1 cellular context compared by ENCODE assay signal in genomic region chr7:2325028-2325625, GRCh38.
TF ChIP-seq lines count a peak whose summit lies in the region.

No MANE protein-coding gene starts in this region.

TF ChIP-seq in K562, 482 proteins besides CTCF, POLR2A, EP300 and RAD21:
- TF ChIP-seq ARID1B (IDR thresholded peaks at IDR 0.05) (peak; percentile 33; the same call in 1 of the 2 replicates), SMARCE1 (IDR thresholded peaks at IDR 0.05) (peak; percentile 52; the same call in 1 of the 2 replicates), ARID3B (CRISPR knock-in tag; IDR thresholded peaks at IDR 0.05; ENCODE audit: borderline replicate concordance) (no peak), SUPT5H (IDR thresholded peaks at IDR 0.05) (no peak), ZNF316 (IDR thresholded peaks at IDR 0.05) (no peak), CTBP1 (IDR thresholded peaks at IDR 0.05; ENCODE audit: borderline replicate concordance) (peak; percentile 51; the same call in 1 of the 2 replicates), ZNF280A (IDR thresholded peaks at IDR 0.05; ENCODE audit: low read depth, partially characterized antibody) (no peak), SMARCA4 (IDR thresholded peaks at IDR 0.05) (peak; percentile 55), SOX6 (IDR thresholded peaks at IDR 0.05) (peak; percentile 29; the same call in 1 of the 2 replicates), ZNF639 (CRISPR knock-in tag; conservative IDR thresholded peaks at IDR 0.05 in 1 of 2, IDR thresholded peaks at IDR 0.05 in 1 of 2) (0 out of 4 replicates have a peak, but pooled peaks of 1 of the 2 experiments have one; percentile 15), L3MBTL2 (IDR thresholded peaks at IDR 0.05) (0 out of 2 replicates have a peak, but pooled peaks have one; percentile 16), MYC (IDR thresholded peaks at IDR 0.05; ENCODE audit: low read depth, low read length) (0 out of 2 replicates have a peak, but pooled peaks have one; percentile 27), MYC (CRISPR knock-in tag; IDR thresholded peaks at IDR 0.05; ENCODE audit: borderline replicate concordance, low read depth) (no peak)
TF ChIP-seq in K562: peak in this region for 8.
